8 cellular contexts compared by ENCODE assay signal in genomic region chr12:109476807-109477184, GRCh38. TPM values are rescaled to one million over a fixed set of nuclear protein-coding genes. Genes with fewer than 3 reads are reported as not detected.
DNase-seq lines count a peak whose midpoint lies in the region; ATAC-seq and TF ChIP-seq lines count a peak whose summit lies in the region.

No MANE protein-coding gene starts in this region.

- 2% methylated on average over 11 of the region's 11 CpGs for WGBS in prostate gland

- H4K20me1 ChIP-seq in fibroblast of lung (ENCODE audit: control insufficient read depth, extremely low read depth, insufficient read depth, low read length) = no peaks in the 10 kb centered on the region

- H3K4me2 ChIP-seq in fibroblast of lung (ENCODE audit: extremely low read depth, insufficient read depth, low read length) = peak overlapping the region; percentile 100

- H3K4me3 ChIP-seq in fibroblast of lung (replicated peaks in 1 of 4; ENCODE audit: control extremely low read depth in 1 of 4, insufficient read depth in 1 of 4, low read depth in 3 of 4, low read length in 4 of 4) = peak overlapping the region; percentile 80 to 90 (median 84)
- H3K4me3 ChIP-seq in prostate gland = peak overlapping the region; percentile 80 to 91

- H3K4me1 ChIP-seq in fibroblast of lung (ENCODE audit: control insufficient read depth, extremely low read depth, insufficient read depth, low read length) = peaks cover 11% of the 10 kb centered on the region
- peaks cover 14% of the 10 kb centered on the region for H3K4me1 ChIP-seq in prostate gland (replicated peaks)

- H2AFZ ChIP-seq in fibroblast of lung (ENCODE audit: low read length) = no peak overlapping the region

- peak overlapping the region; percentile 86 for H3K27ac ChIP-seq in RWPE1
- peak overlapping the region; percentile 100 for H3K27ac ChIP-seq in fibroblast of lung (ENCODE audit: insufficient read depth, low read length)
- peak overlapping the region; percentile 92 to 97 for H3K27ac ChIP-seq in prostate gland

- H3K36me3 ChIP-seq in fibroblast of lung (ENCODE audit: control insufficient read depth, insufficient read depth, low read length) (peaks cover 2% of the 10 kb centered on the region), prostate gland (no peaks in the 10 kb centered on the region)

- no peak for DNase-seq in RWPE1 (ENCODE audit: low spot score)
- DNase-seq in fibroblast of lung (ENCODE audit: low read depth in 2 of 2) = peak in 1 of 2 donors; percentile 30
- DNase-seq in prostate gland (ENCODE audit: low spot score) = no peak
- no peak for DNase-seq in activated CD4-positive, CD25-positive, alpha-beta regulatory T cell (lab: John Stamatoyannopoulos, UW)
- no peak for DNase-seq in NK-92 treated with Interleukin-12 subunit alpha and Interleukin-12 subunit beta, amount 100 ng/mL, for 24 hours (lab: John Stamatoyannopoulos, UW)
- DNase-seq in COLO829 (ENCODE audit: low spot score) = no peak
- no peak for DNase-seq in pons (ENCODE audit: low spot score)

- H3K9ac ChIP-seq in fibroblast of lung (ENCODE audit: insufficient read depth, low read length) = peak overlapping the region; percentile 99

- POLR2A ChIA-PET in RWPE1 (lab: Yijun Ruan, JAX; ENCODE audit: low non-redundant PET) = interaction anchor here (0.6 to 1.3 kb wide), 2 partner anchors 49 to 1112 kb away, joined by 3 to 4 read pairs; no protein-coding TSS in a partner anchor

- ATAC-seq in GM21423 (IDR thresholded peaks at IDR 0.05; ENCODE audit: unreplicated experiment) = peak; percentile 8

- H3K9me3 ChIP-seq in fibroblast of lung (ENCODE audit: control insufficient read depth, insufficient read depth, low read depth, low read length) (no peaks in the 10 kb centered on the region), prostate gland (no peaks in the 10 kb centered on the region)

- TF ChIP-seq CTCF in RWPE1 (conservative IDR thresholded peaks at IDR 0.05; ENCODE audit: low read depth) (no peak), fibroblast of lung (conservative IDR thresholded peaks at IDR 0.05 in 1 of 2, IDR thresholded peaks at IDR 0.05 in 1 of 2; ENCODE audit: low read depth in 1 of 2, low read length in 2 of 2) (no peak), prostate gland (IDR thresholded peaks at IDR 0.05) (no peak)

- no peaks in the 10 kb centered on the region for H3K27me3 ChIP-seq in fibroblast of lung (ENCODE audit: control insufficient read depth, insufficient read depth, low read length)
- no peaks in the 10 kb centered on the region for H3K27me3 ChIP-seq in prostate gland (replicated peaks; ENCODE audit: insufficient read depth)

- H3K79me2 ChIP-seq in fibroblast of lung (ENCODE audit: control insufficient read depth, insufficient read depth, low read length) = peaks cover 76% of the 10 kb centered on the region

- TF ChIP-seq POLR2A in prostate gland (IDR thresholded peaks at IDR 0.05) = no peak

- CTCF ChIA-PET in RWPE1 (lab: Yijun Ruan, JAX) = interaction anchor here (0.5 to 0.7 kb wide), 2 partner anchors 46 to 365 kb away, joined by 3 to 6 read pairs; no protein-coding TSS in a partner anchor

- intact Hi-C loops in prostate gland (cut with DNase I) = loop anchor here (2.0 kb wide), 2 partner anchors 14 to 46 kb away; no protein-coding TSS in a partner anchor

RNA-seq across cellular contexts. Expression of gene KCTD10, which starts 0.3 kb away (rescaled TPM):
- total RNA-seq in fibroblast of lung (59.8 and 106 TPM in 2 replicates), prostate gland (10 to 100 TPM; 37.2 to 49.8 TPM)
- 131 and 190 TPM in 2 replicates for polyA plus RNA-seq in fibroblast of lung
- 86.6 and 115 TPM in 2 replicates for polyA plus RNA-seq in fibroblast of lung (2012)
- polyA minus RNA-seq in fibroblast of lung (ENCODE audit: low replicate concordance) = 424 and 573 TPM in 2 replicates

RNA-seq across cellular contexts. Expression of gene UBE3B, which starts 0.6 kb away (rescaled TPM):
- total RNA-seq in fibroblast of lung (35.7 and 49.7 TPM in 2 replicates), prostate gland (10 to 100 TPM; 57.9 to 85.8 TPM)
- polyA plus RNA-seq in fibroblast of lung = 27.2 and 29.5 TPM in 2 replicates
- 17.8 and 20.1 TPM in 2 replicates for polyA plus RNA-seq in fibroblast of lung (2012)
- polyA minus RNA-seq in fibroblast of lung (ENCODE audit: low replicate concordance) = 38.8 and 58.9 TPM in 2 replicates
